ENCODE assay signal across 9 cellular contexts in the genomic region with DNA sequence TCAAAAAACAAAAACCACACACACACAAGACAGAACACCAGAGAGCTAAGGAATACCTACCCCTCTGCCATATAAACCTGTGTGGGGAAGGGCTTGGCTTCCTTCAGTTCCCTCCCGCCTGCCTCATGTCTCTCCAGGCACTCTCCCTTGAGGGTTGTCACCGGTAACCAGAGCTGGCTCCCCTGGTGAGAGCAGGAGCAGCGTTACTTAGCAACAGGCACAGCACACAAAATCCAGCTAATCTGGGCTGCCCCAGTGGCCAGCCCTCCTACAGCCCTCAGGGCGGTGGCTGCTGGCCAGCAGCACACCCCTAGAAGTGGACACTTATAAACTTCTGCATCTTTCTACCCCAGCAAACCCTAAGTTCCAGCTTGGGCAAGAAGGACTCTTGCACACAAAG. TPM values are rescaled to one million over a fixed set of nuclear protein-coding genes. Genes with fewer than 3 reads are reported as not detected.
DNase-seq lines count a peak whose midpoint lies in the region; ATAC-seq and TF ChIP-seq lines count a peak whose summit lies in the region.
"Had no signal": no experiment of that assay in that cellular context is flagged by ENCODE, and none has a peak within 500 bp of the region (broad histone marks: within the 10 kb centered on the region; RNA-seq: fewer than 3 reads in every experiment).

No MANE protein-coding gene starts in this region.

- H3K36me3 ChIP-seq in lower lobe of right lung, result no peaks in the 10 kb centered on the region

- DNase-seq in DMS53 treated with DMSO at 0.1 percent for 48 hours (lab: John Stamatoyannopoulos, UW; ENCODE audit: unreplicated experiment) (peak; percentile 19), NCI-H2081 (lab: John Stamatoyannopoulos, UW) (peak; percentile 94), WTC11 (ENCODE audit: low spot score) (peak; percentile 79), lower lobe of right lung (peak; percentile 67), medulla oblongata (ENCODE audit: extremely low spot score) (no peak), G401 (ENCODE audit: low spot score) (no peak)

- no peak overlapping the region for H3K4me3 ChIP-seq in lower lobe of right lung

- peaks cover 34% of the 10 kb centered on the region for H3K27me3 Mint-ChIP-seq in WTC11 (ENCODE audit: low read depth)

- peaks cover 40% of the 10 kb centered on the region for H3K4me1 ChIP-seq in lower lobe of right lung

- in situ Hi-C loops in G401 (cut with HindIII; ENCODE audit: low sequenced_read_pairs), result no loop called here

- no peaks in the 10 kb centered on the region for H3K27me3 ChIP-seq in lower lobe of right lung (ENCODE audit: low read depth)

- peak; percentile 40 for ATAC-seq in WTC11
- ATAC-seq in lower lobe of right lung, result peak; percentile 40 to 50
- ATAC-seq in GM19023 (IDR thresholded peaks at IDR 0.05; ENCODE audit: unreplicated experiment), result no peak
- ATAC-seq in HG03045 (IDR thresholded peaks at IDR 0.05; ENCODE audit: unreplicated experiment), result no peak

- CTCF ChIA-PET in WTC11 (lab: Charles Lee), result interaction anchor here (0.7 to 21.1 kb wide), 10 partner anchors 9 to 117 kb away, joined by 3 to 1431 read pairs (median 6); partner anchors contain the start of genes ATG101, NR4A1, SMIM41 and TAMALIN

- peaks cover 30% of the 10 kb centered on the region for H3K4me1 Mint-ChIP-seq in WTC11

- H3K36me3 Mint-ChIP-seq in WTC11, result no peaks in the 10 kb centered on the region

- H3K9me3 ChIP-seq in lower lobe of right lung, result no peaks in the 10 kb centered on the region

- intact Hi-C loops in lower lobe of right lung (cut with DNase I), result loop anchor here (5.0 kb wide), 1 partner anchor 53 kb away; no protein-coding TSS in a partner anchor

- TF ChIP-seq CTCF in WTC11 (IDR thresholded peaks at IDR 0.05) (no peak), lower lobe of right lung (IDR thresholded peaks at IDR 0.05) (no peak)

- H3K4me3 Mint-ChIP-seq in WTC11, result no peak overlapping the region

- H3K27ac Mint-ChIP-seq in WTC11, result peak overlapping the region; percentile 49; the same call in 1 of the 2 replicates

- H3K27ac ChIP-seq in lower lobe of right lung, result peak overlapping the region; percentile 6

- POLR2A ChIA-PET in WTC11 (lab: Charles Lee), result interaction anchor here (0.8 to 5.0 kb wide), 5 partner anchors 8 to 50 kb away, joined by 3 to 17 read pairs (median 5); partner anchors contain the start of genes ATG101, NR4A1 and SMIM41

- H3K9me3 Mint-ChIP-seq in WTC11, result no peaks in the 10 kb centered on the region

TF ChIP-seq in WTC11, 78 proteins besides CTCF, POLR2A, EP300 and RAD21:
- TF ChIP-seq, protein P1, sequence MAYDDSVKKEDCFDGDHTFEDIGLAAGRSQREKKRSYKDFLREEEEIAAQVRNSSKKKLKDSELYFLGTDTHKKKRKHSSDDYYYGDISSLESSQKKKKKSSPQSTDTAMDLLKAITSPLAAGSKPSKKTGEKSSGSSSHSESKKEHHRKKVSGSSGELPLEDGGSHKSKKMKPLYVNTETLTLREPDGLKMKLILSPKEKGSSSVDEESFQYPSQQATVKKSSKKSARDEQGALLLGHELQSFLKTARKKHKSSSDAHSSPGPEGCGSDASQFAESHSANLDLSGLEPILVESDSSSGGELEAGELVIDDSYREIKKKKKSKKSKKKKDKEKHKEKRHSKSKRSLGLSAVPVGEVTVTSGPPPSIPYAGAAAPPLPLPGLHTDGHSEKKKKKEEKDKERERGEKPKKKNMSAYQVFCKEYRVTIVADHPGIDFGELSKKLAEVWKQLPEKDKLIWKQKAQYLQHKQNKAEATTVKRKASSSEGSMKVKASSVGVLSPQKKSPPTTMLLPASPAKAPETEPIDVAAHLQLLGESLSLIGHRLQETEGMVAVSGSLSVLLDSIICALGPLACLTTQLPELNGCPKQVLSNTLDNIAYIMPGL (CRISPR knock-in tag; IDR thresholded peaks at IDR 0.05), result no peak
- TF ChIP-seq ZSCAN18 (CRISPR knock-in tag; IDR thresholded peaks at IDR 0.05) (no peak), ZNF138 (CRISPR knock-in tag; conservative IDR thresholded peaks at IDR 0.05) (no peak), NFE2L1 (CRISPR knock-in tag; IDR thresholded peaks at IDR 0.05) (no peak), USF2 (CRISPR knock-in tag; IDR thresholded peaks at IDR 0.05) (no peak), NFATC4 (CRISPR knock-in tag; IDR thresholded peaks at IDR 0.05) (no peak), TEAD1 (CRISPR knock-in tag; IDR thresholded peaks at IDR 0.05) (no peak)

RNA-seq across cellular contexts. Expression of gene NR4A1, which starts 21.6 kb away (rescaled TPM):
- 19.2 to 26.9 TPM (median 22.0 TPM) in 3 replicates for total RNA-seq in WTC11 (2021)
- total RNA-seq in lower lobe of right lung, result 39.3 TPM
- total RNA-seq in G401 (2014; rRNA removed; shearing (Covaris generic)), result 9.8 and 16.5 TPM in 2 replicates

RNA-seq across cellular contexts. Expression of gene TAMALIN, which starts 22.9 kb away (rescaled TPM):
- total RNA-seq in WTC11 (2021) (5.5 to 7.1 TPM (median 6.1 TPM) in 3 replicates), lower lobe of right lung (85.5 TPM)
- 33.3 and 78.2 TPM in 2 replicates for total RNA-seq in G401 (2014; rRNA removed; shearing (Covaris generic))

RNA-seq across cellular contexts. Expression of gene ATG101, which starts 40.1 kb away (rescaled TPM):
- total RNA-seq in WTC11 (2021), result 43.3 to 52.1 TPM (median 45.0 TPM) in 3 replicates
- 31.8 TPM for total RNA-seq in lower lobe of right lung
- 54.7 and 72.2 TPM in 2 replicates for total RNA-seq in G401 (2014; rRNA removed; shearing (Covaris generic))

RNA-seq across cellular contexts. Expression of gene SMIM41, which starts 49.8 kb away (rescaled TPM):
- total RNA-seq in WTC11 (2021) (0.14 to 0.21 TPM in 2 of 3 replicates, not detected in the other), lower lobe of right lung (4.3 TPM)
- not detected in 2 replicates for total RNA-seq in G401 (2014; rRNA removed; shearing (Covaris generic))
- total RNA-seq: chondrocyte had no signal

Comparison
In these comparisons a context has a peak if more than half of its experiments do, and no peak if none do; other contexts are left out.
1. DNase-seq: peak in DMS53 treated with DMSO at 0.1 percent for 48 hours (single experiment), NCI-H2081 (2 of 2), WTC11 (single experiment) and lower lobe of right lung (single experiment); none in medulla oblongata (single experiment) and G401 (single experiment).
2. ATAC-seq: peak in WTC11 (single experiment) and lower lobe of right lung (2 of 2); none in GM19023 (single experiment) and HG03045 (single experiment).